In genomic region chr17:68512967-68513474, GRCh38 we compare ENCODE assay signal across 8 cellular contexts. TPM values are rescaled to one million over a fixed set of nuclear protein-coding genes. Genes with fewer than 3 reads are reported as not detected.
DNase-seq lines count a peak whose midpoint lies in the region; ATAC-seq, FAIRE-seq and TF ChIP-seq lines count a peak whose summit lies in the region.

No MANE protein-coding gene starts in this region.

- H3K27ac ChIP-seq in KMS-11: peak overlapping the region; percentile 93
- H3K27ac ChIP-seq in pancreas: peak overlapping the region; percentile 96 to 98 (median 98)

- H3K79me2 ChIP-seq in KMS-11 (ENCODE audit: insufficient read depth, low read depth): peaks cover 37% of the 10 kb centered on the region

- peaks cover 23% of the 10 kb centered on the region for H3K4me1 ChIP-seq in KMS-11 (ENCODE audit: low read depth, poor library complexity, severe bottlenecking)
- peaks cover 0 to 28% (median 8%) of the 10 kb centered on the region in 3 donors for H3K4me1 ChIP-seq in pancreas

- intact Hi-C loops in activated CD4-positive, alpha-beta memory T cell treated with anti-CD3 and anti-CD28 coated beads for 36 hours (cut with micrococcal nuclease): loop anchor here (2.0 to 5.0 kb wide), 4 partner anchors 26 to 814 kb away; partner anchors contain the start of genes ABCA5 and AMZ2
- intact Hi-C loops in pancreas (cut with DNase I): no loop called here

- peak overlapping the region; percentile 96 for H3K27ac Mint-ChIP-seq in activated CD4-positive, alpha-beta memory T cell treated with anti-CD3 and anti-CD28 coated beads for 36 hours
- peak overlapping the region; percentile 99 for H3K27ac Mint-ChIP-seq in glutamatergic neuron (ENCODE audit: unreplicated experiment)

- POLR2A ChIA-PET in activated CD4-positive, alpha-beta memory T cell treated with anti-CD3 and anti-CD28 coated beads for 36 hours (lab: Charles Lee): no interaction called here

- WGBS in pancreas, 2 donors: 0 to 1% methylated on average over 20 of the region's 20 CpGs

- H3K4me2 ChIP-seq in KMS-11: peak overlapping the region; percentile 68

- H3K36me3 ChIP-seq in KMS-11 (ENCODE audit: insufficient read depth): peaks cover 2% of the 10 kb centered on the region; the same call in 1 of the 2 replicates
- peaks cover 0 to 9% (median 5%) of the 10 kb centered on the region in 3 donors for H3K36me3 ChIP-seq in pancreas

- H3K9ac ChIP-seq in KMS-11: peak overlapping the region; percentile 86

- peak overlapping the region; percentile 96 for H2AFZ ChIP-seq in KMS-11 (ENCODE audit: low read depth)

- H3K4me3 Mint-ChIP-seq in activated CD4-positive, alpha-beta memory T cell treated with anti-CD3 and anti-CD28 coated beads for 36 hours: peak overlapping the region; percentile 98
- H3K4me3 Mint-ChIP-seq in glutamatergic neuron (ENCODE audit: unreplicated experiment): peak overlapping the region; percentile 100

- CTCF ChIA-PET in activated CD4-positive, alpha-beta memory T cell treated with anti-CD3 and anti-CD28 coated beads for 36 hours (lab: Charles Lee): interaction anchor here (2.0 kb wide), 1 partner anchor 21 kb away, joined by 4 read pairs; no protein-coding TSS in a partner anchor

- H3K4me3 ChIP-seq in KMS-11 (IDR thresholded peaks at IDR 0.05; ENCODE audit: insufficient read depth, low read depth, low read length): peak overlapping the region; percentile 37
- peak overlapping the region; percentile 90 to 99 (median 94) for H3K4me3 ChIP-seq in pancreas

- FAIRE-seq in pancreas (lab: Jason Lieb, UNC): no peak

- H3K4me1 Mint-ChIP-seq in activated CD4-positive, alpha-beta memory T cell treated with anti-CD3 and anti-CD28 coated beads for 36 hours (ENCODE audit: low read depth): peaks cover 44% of the 10 kb centered on the region
- peaks cover 34% of the 10 kb centered on the region for H3K4me1 Mint-ChIP-seq in glutamatergic neuron (ENCODE audit: low read depth, unreplicated experiment)

- no peaks in the 10 kb centered on the region for H3K9me3 Mint-ChIP-seq in activated CD4-positive, alpha-beta memory T cell treated with anti-CD3 and anti-CD28 coated beads for 36 hours
- peaks cover 16% of the 10 kb centered on the region for H3K9me3 Mint-ChIP-seq in glutamatergic neuron (ENCODE audit: unreplicated experiment)

- ATAC-seq in pancreas: peak in 2 of 4 donors; percentile 1 to 7
- ATAC-seq in GM18873 (IDR thresholded peaks at IDR 0.05; ENCODE audit: low FRiP score, unreplicated experiment): no peak
- ATAC-seq in GM18861 (IDR thresholded peaks at IDR 0.05; ENCODE audit: unreplicated experiment): no peak

- TF ChIP-seq CTCF in KMS-11 (conservative IDR thresholded peaks at IDR 0.05; ENCODE audit: low read depth, low read length) (no peak), glutamatergic neuron (IDR thresholded peaks at IDR 0.05; ENCODE audit: partially characterized antibody, unreplicated experiment) (no peak), pancreas (IDR thresholded peaks at IDR 0.05) (no peak)

- H3K27me3 ChIP-seq in KMS-11 (ENCODE audit: insufficient read depth, low read depth) (no peaks in the 10 kb centered on the region), pancreas (no peaks in the 10 kb centered on the region)

- H3K36me3 Mint-ChIP-seq in activated CD4-positive, alpha-beta memory T cell treated with anti-CD3 and anti-CD28 coated beads for 36 hours: peaks cover 36% of the 10 kb centered on the region
- peaks cover 14% of the 10 kb centered on the region for H3K36me3 Mint-ChIP-seq in glutamatergic neuron (ENCODE audit: unreplicated experiment)

- H3K9me3 ChIP-seq in pancreas: no peaks in the 10 kb centered on the region

- H4K20me1 ChIP-seq in KMS-11 (ENCODE audit: insufficient read depth): 0 out of 2 replicates have a peak, but pooled peaks cover 18% of the 10 kb centered on the region

- DNase-seq in DMS79 treated with DMSO at 0.1 percent for 48 hours (lab: John Stamatoyannopoulos, UW) (peak; percentile 63), glutamatergic neuron (peak; percentile 28), pancreas (no peak), COLO668 (lab: John Stamatoyannopoulos, UW; ENCODE audit: unreplicated experiment) (no peak)
- peak; percentile 26 for DNase-seq in activated CD4-positive, alpha-beta memory T cell treated with anti-CD3 and anti-CD28 coated beads for 36 hours

- no peaks in the 10 kb centered on the region for H3K27me3 Mint-ChIP-seq in activated CD4-positive, alpha-beta memory T cell treated with anti-CD3 and anti-CD28 coated beads for 36 hours
- peaks cover 17% of the 10 kb centered on the region for H3K27me3 Mint-ChIP-seq in glutamatergic neuron (ENCODE audit: unreplicated experiment)

RNA-seq across cellular contexts. Expression of gene PRKAR1A, which starts 0.8 kb away (rescaled TPM):
- total RNA-seq in activated CD4-positive, alpha-beta memory T cell treated with anti-CD3 and anti-CD28 coated beads for 36 hours: 100 to 1,000 TPM; 221 to 229 TPM
- total RNA-seq in glutamatergic neuron (ENCODE audit: unreplicated experiment): 277 TPM
- total RNA-seq in pancreas: 100 to 1,000 TPM in 2 of 6 donors, 10 to 100 TPM in 4; 63.5 to 137 (median 82.6) TPM
- 10 to 100 TPM; 22.6 to 72.9 TPM for polyA plus RNA-seq in pancreas

RNA-seq across cellular contexts. Expression of gene WIPI1, which starts 55.7 kb away (rescaled TPM):
- 10 to 100 TPM; 27.3 to 27.5 TPM for total RNA-seq in activated CD4-positive, alpha-beta memory T cell treated with anti-CD3 and anti-CD28 coated beads for 36 hours
- total RNA-seq in glutamatergic neuron (ENCODE audit: unreplicated experiment) (252 TPM), pancreas (10 to 100 TPM; 23.3 to 32.2 (median 27.1) TPM)
- polyA plus RNA-seq in pancreas: 10 to 100 TPM; 14.0 to 15.7 TPM

Comparison
In these comparisons a context has a peak if more than half of its experiments do, and no peak if none do; other contexts are left out.
1. DNase-seq: peak in DMS79 treated with DMSO at 0.1 percent for 48 hours (single experiment), activated CD4-positive, alpha-beta memory T cell treated with anti-CD3 and anti-CD28 coated beads for 36 hours (single experiment) and glutamatergic neuron (single experiment); none in pancreas (0 of 6) and COLO668 (single experiment).